21 cellular contexts compared by ENCODE assay signal in genomic region chr5:62286834-62287611, GRCh38. TPM values are rescaled to one million over a fixed set of nuclear protein-coding genes. Genes with fewer than 3 reads are reported as not detected.
DNase-seq lines count a peak whose midpoint lies in the region; ATAC-seq and TF ChIP-seq lines count a peak whose summit lies in the region.
"Had no signal": no experiment of that assay in that cellular context is flagged by ENCODE, and none has a peak within 500 bp of the region (broad histone marks: within the 10 kb centered on the region; RNA-seq: fewer than 3 reads in every experiment).

No MANE protein-coding gene starts in this region.

- H3K36me3 Mint-ChIP-seq in activated CD8-positive, alpha-beta memory T cell treated with anti-CD3 and anti-CD28 coated beads, Interleukin-2, amount 10 ng/mL, durations not matched to agents 7 days and 5 days: peaks cover 84% of the 10 kb centered on the region
- peaks cover 68% of the 10 kb centered on the region for H3K36me3 Mint-ChIP-seq in activated T-helper 2 cell treated with anti-CD3 and anti-CD28 coated beads, Interferon-gamma antibody, Interleukin-2, Interleukin-4, amounts not matched to agents 10 μg/mL and 5 μg/mL and 100 μg/mL, durations not matched to agents 14 hours and 24 hours and 36 hours (ENCODE audit: low read depth)
- H3K36me3 Mint-ChIP-seq: neural progenitor cell had no signal

- no peak for ATAC-seq in activated CD8-positive, alpha-beta memory T cell treated with anti-CD3 and anti-CD28 coated beads, Interleukin-2, amount 10 ng/mL, durations not matched to agents 7 days and 5 days
- ATAC-seq in HG02610 (IDR thresholded peaks at IDR 0.05; ENCODE audit: unreplicated experiment): no peak
- ATAC-seq: gastrocnemius medialis had no signal

- H4K20me1 ChIP-seq in mammary epithelial cell (ENCODE audit: insufficient read depth, low read length): no peaks in the 10 kb centered on the region

- no peak for DNase-seq in activated CD8-positive, alpha-beta memory T cell treated with anti-CD3 and anti-CD28 coated beads, Interleukin-2, amount 10 ng/mL, durations not matched to agents 7 days and 5 days
- no peak for DNase-seq in activated CD8-positive, alpha-beta memory T cell treated with anti-CD3 and anti-CD28 coated beads for 24 hours
- peak; percentile 22 for DNase-seq in MV-4-11 (lab: John Stamatoyannopoulos, UW)
- no peak for DNase-seq in activated T-helper 2 cell treated with anti-CD3 and anti-CD28 coated beads, Interferon-gamma antibody, Interleukin-2, Interleukin-4, amounts not matched to agents 10 μg/mL and 5 μg/mL and 100 μg/mL, durations not matched to agents 14 hours and 24 hours and 36 hours (ENCODE audit: low spot score)
- DNase-seq in renal cortical epithelial cell (ENCODE audit: low read depth): peak; percentile 57
- DNase-seq in ascending aorta (ENCODE audit: low spot score in 2 of 2): no peak
- no peak for DNase-seq in mammary epithelial cell
- DNase-seq: amniotic stem cell; central memory CD4-positive, alpha-beta T cell; DMS53; gastrocnemius medialis; H7; NCI-H1417 treated with DMSO at 0.1 percent for 48 hours; NCI-H2171 treated with DMSO at 0.1 percent for 48 hours; stimulated activated CD4-positive, alpha-beta T cell treated with anti-CD3 and anti-CD28 coated beads, Interleukin-2, amount 100 ng/mL, for 48 hours; T-helper 9 cell had no signal

- H3K36me3 ChIP-seq in ascending aorta (no peaks in the 10 kb centered on the region), mammary epithelial cell (ENCODE audit: insufficient read depth, low read length) (no peaks in the 10 kb centered on the region)
- H3K36me3 ChIP-seq: gastrocnemius medialis, neural progenitor cell, prostate gland, suprapubic skin had no signal

- H3K9me3 Mint-ChIP-seq in activated CD8-positive, alpha-beta memory T cell treated with anti-CD3 and anti-CD28 coated beads, Interleukin-2, amount 10 ng/mL, durations not matched to agents 7 days and 5 days (ENCODE audit: low read depth): peaks cover 28% of the 10 kb centered on the region
- H3K9me3 Mint-ChIP-seq in activated T-helper 2 cell treated with anti-CD3 and anti-CD28 coated beads, Interferon-gamma antibody, Interleukin-2, Interleukin-4, amounts not matched to agents 10 μg/mL and 5 μg/mL and 100 μg/mL, durations not matched to agents 14 hours and 24 hours and 36 hours: peaks cover 41% of the 10 kb centered on the region

- H3K27ac ChIP-seq in ascending aorta (no peak overlapping the region), mammary epithelial cell (ENCODE audit: insufficient read depth, low read depth, low read length) (no peak overlapping the region)
- H3K27ac ChIP-seq: C4-2B, gastrocnemius medialis, neural progenitor cell, prostate gland, suprapubic skin had no signal

- H3K9me3 ChIP-seq in ascending aorta (no peaks in the 10 kb centered on the region), mammary epithelial cell (replicated peaks; ENCODE audit: insufficient read depth, low read length) (no peaks in the 10 kb centered on the region)
- H3K9me3 ChIP-seq: gastrocnemius medialis, prostate gland, suprapubic skin had no signal

- CTCF ChIA-PET in activated CD8-positive, alpha-beta memory T cell treated with anti-CD3 and anti-CD28 coated beads, Interleukin-2, amount 10 ng/mL, durations not matched to agents 7 days and 5 days (lab: Charles Lee): interaction anchor here (0.7 to 1.5 kb wide), 4 partner anchors 11 to 63 kb away, joined by 3 to 6 read pairs (median 4); no protein-coding TSS in a partner anchor
- CTCF ChIA-PET in mammary epithelial cell (lab: Charles Lee; ENCODE audit: low non-redundant PET): no interaction called here

- intact Hi-C loops in activated T-helper 2 cell treated with anti-CD3 and anti-CD28 coated beads, Interferon-gamma antibody, Interleukin-2, Interleukin-4, amounts not matched to agents 10 μg/mL and 5 μg/mL and 100 μg/mL, durations not matched to agents 14 hours and 24 hours and 36 hours (cut with micrococcal nuclease): loop anchor here (5.0 kb wide), 1 partner anchor 115 kb away; the partner anchor contains the start of gene DIMT1
- intact Hi-C loops in ascending aorta (cut with DNase I): no loop called here
- intact Hi-C loops in mammary epithelial cell (cut with micrococcal nuclease): no loop called here

- in situ Hi-C loops in mammary epithelial cell (cut with MboI; ENCODE audit: low sequenced_read_pairs in 2 of 2): no loop called here

- no peaks in the 10 kb centered on the region for H3K79me2 ChIP-seq in mammary epithelial cell (ENCODE audit: insufficient read depth, low read length)

- H3K9ac ChIP-seq in mammary epithelial cell (ENCODE audit: insufficient read depth, low read length): no peak overlapping the region
- H3K9ac ChIP-seq: neural progenitor cell had no signal

- H3K4me1 ChIP-seq in ascending aorta (no peaks in the 10 kb centered on the region), mammary epithelial cell (ENCODE audit: insufficient read depth, low read length) (peaks cover 2% of the 10 kb centered on the region)
- H3K4me1 ChIP-seq: gastrocnemius medialis, neural progenitor cell, prostate gland, suprapubic skin had no signal

- dilution Hi-C loops in mammary epithelial cell (cut with HindIII; ENCODE audit: low sequenced_read_pairs): no loop called here

- TF ChIP-seq CTCF in ascending aorta (IDR thresholded peaks at IDR 0.05) (no peak), mammary epithelial cell (conservative IDR thresholded peaks at IDR 0.05 in 1 of 2, IDR thresholded peaks at IDR 0.05 in 1 of 2; ENCODE audit: extremely low read depth in 1 of 2, insufficient read depth in 1 of 2, low read depth in 1 of 2, low read length in 2 of 2) (no peak)

- peak overlapping the region; percentile 99 for H3K27ac Mint-ChIP-seq in activated CD8-positive, alpha-beta memory T cell treated with anti-CD3 and anti-CD28 coated beads, Interleukin-2, amount 10 ng/mL, durations not matched to agents 7 days and 5 days
- peak overlapping the region; percentile 84 for H3K27ac Mint-ChIP-seq in activated T-helper 2 cell treated with anti-CD3 and anti-CD28 coated beads, Interferon-gamma antibody, Interleukin-2, Interleukin-4, amounts not matched to agents 10 μg/mL and 5 μg/mL and 100 μg/mL, durations not matched to agents 14 hours and 24 hours and 36 hours
- H3K27ac Mint-ChIP-seq: neural progenitor cell had no signal

- WGBS in mammary epithelial cell (ENCODE audit: low coverage, missing lambda C conversion rate): 88% methylated on average over 6 of the region's 6 CpGs

- H3K4me1 Mint-ChIP-seq in activated CD8-positive, alpha-beta memory T cell treated with anti-CD3 and anti-CD28 coated beads, Interleukin-2, amount 10 ng/mL, durations not matched to agents 7 days and 5 days: peaks cover 83% of the 10 kb centered on the region
- H3K4me1 Mint-ChIP-seq in activated T-helper 2 cell treated with anti-CD3 and anti-CD28 coated beads, Interferon-gamma antibody, Interleukin-2, Interleukin-4, amounts not matched to agents 10 μg/mL and 5 μg/mL and 100 μg/mL, durations not matched to agents 14 hours and 24 hours and 36 hours (ENCODE audit: low read depth): peaks cover 82% of the 10 kb centered on the region
- H3K4me1 Mint-ChIP-seq: neural progenitor cell had no signal

- no peak overlapping the region for H3K4me2 ChIP-seq in mammary epithelial cell (ENCODE audit: insufficient read depth, low read depth, low read length)
- H3K4me2 ChIP-seq: neural progenitor cell had no signal

- no peak overlapping the region for H2AFZ ChIP-seq in mammary epithelial cell (ENCODE audit: low read depth, low read length)
- H2AFZ ChIP-seq: neural progenitor cell had no signal

- no peak overlapping the region for H3K4me3 ChIP-seq in ascending aorta
- no peak overlapping the region for H3K4me3 ChIP-seq in mammary epithelial cell (replicated peaks in 1 of 3; ENCODE audit: insufficient read depth in 1 of 3, low read depth in 2 of 3, low read length in 3 of 3)
- H3K4me3 ChIP-seq: gastrocnemius medialis, neural progenitor cell, prostate gland, suprapubic skin had no signal

- H3K27me3 ChIP-seq in ascending aorta (no peaks in the 10 kb centered on the region), mammary epithelial cell (ENCODE audit: insufficient read depth, low read length) (peaks cover 2% of the 10 kb centered on the region)
- H3K27me3 ChIP-seq: gastrocnemius medialis, neural progenitor cell, suprapubic skin had no signal

- no TSS peak for BruUV-seq in mammary epithelial cell (replicated peaks; lab: Mats Ljungman, UMichigan)

- H3K4me3 Mint-ChIP-seq in activated CD8-positive, alpha-beta memory T cell treated with anti-CD3 and anti-CD28 coated beads, Interleukin-2, amount 10 ng/mL, durations not matched to agents 7 days and 5 days: no peak overlapping the region
- peak overlapping the region; percentile 1 for H3K4me3 Mint-ChIP-seq in activated T-helper 2 cell treated with anti-CD3 and anti-CD28 coated beads, Interferon-gamma antibody, Interleukin-2, Interleukin-4, amounts not matched to agents 10 μg/mL and 5 μg/mL and 100 μg/mL, durations not matched to agents 14 hours and 24 hours and 36 hours (ENCODE audit: low read depth)
- H3K4me3 Mint-ChIP-seq: neural progenitor cell had no signal

- H3K27me3 Mint-ChIP-seq in activated CD8-positive, alpha-beta memory T cell treated with anti-CD3 and anti-CD28 coated beads, Interleukin-2, amount 10 ng/mL, durations not matched to agents 7 days and 5 days: no peaks in the 10 kb centered on the region
- no peaks in the 10 kb centered on the region for H3K27me3 Mint-ChIP-seq in activated T-helper 2 cell treated with anti-CD3 and anti-CD28 coated beads, Interferon-gamma antibody, Interleukin-2, Interleukin-4, amounts not matched to agents 10 μg/mL and 5 μg/mL and 100 μg/mL, durations not matched to agents 14 hours and 24 hours and 36 hours (ENCODE audit: low read depth)

RNA-seq across cellular contexts. Expression of gene KIF2A, which starts 19.0 kb away (rescaled TPM):
- total RNA-seq in activated CD8-positive, alpha-beta memory T cell treated with anti-CD3 and anti-CD28 coated beads, Interleukin-2, amount 10 ng/mL, durations not matched to agents 7 days and 5 days: 100 to 1,000 TPM; 194 to 225 TPM
- 285 and 294 TPM in 2 replicates for total RNA-seq in activated T-helper 2 cell treated with anti-CD3 and anti-CD28 coated beads, Interferon-gamma antibody, Interleukin-2, Interleukin-4, amounts not matched to agents 10 μg/mL and 5 μg/mL and 100 μg/mL, durations not matched to agents 14 hours and 24 hours and 36 hours
- total RNA-seq in renal cortical epithelial cell (61.8 and 94.4 TPM in 2 replicates), ascending aorta (19.8 TPM), mammary epithelial cell (10 to 100 TPM; 35.2 to 56.5 TPM)
- 23.4 TPM for polyA plus RNA-seq in mammary epithelial cell
- polyA minus RNA-seq in mammary epithelial cell: 49.3 TPM

Comparison
In these comparisons a context has a peak if more than half of its experiments do, and no peak if none do; other contexts are left out.
1. DNase-seq: peak in MV-4-11 (single experiment) and renal cortical epithelial cell (single experiment); none in activated CD8-positive, alpha-beta memory T cell treated with anti-CD3 and anti-CD28 coated beads, Interleukin-2, amount 10 ng/mL, durations not matched to agents 7 days and 5 days (single experiment), activated CD8-positive, alpha-beta memory T cell treated with anti-CD3 and anti-CD28 coated beads for 24 hours (single experiment), activated T-helper 2 cell treated with anti-CD3 and anti-CD28 coated beads, Interferon-gamma antibody, Interleukin-2, Interleukin-4, amounts not matched to agents 10 μg/mL and 5 μg/mL and 100 μg/mL, durations not matched to agents 14 hours and 24 hours and 36 hours (single experiment), ascending aorta (0 of 2) and mammary epithelial cell (single experiment).